21 cellular contexts compared by ENCODE assay signal in the genomic region with DNA sequence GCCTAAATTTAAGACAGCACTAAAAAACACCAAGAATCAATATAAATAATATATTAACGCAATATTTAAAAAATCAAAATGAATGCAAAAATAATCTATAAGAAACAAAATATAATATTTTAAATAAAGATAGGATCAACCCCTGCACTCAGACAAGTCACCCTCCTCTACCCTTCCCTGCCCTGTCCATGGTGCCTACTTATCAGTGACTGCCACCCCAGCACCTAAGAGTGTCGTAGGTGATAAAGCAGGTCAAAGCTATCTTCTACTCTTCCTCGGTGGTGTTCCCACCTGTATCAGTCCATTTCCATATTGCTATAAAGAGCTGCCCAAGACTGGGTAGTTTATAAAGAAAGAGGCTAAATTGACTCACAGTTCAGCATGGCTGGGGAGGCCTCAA.
DNase-seq lines count a peak whose midpoint lies in the region; ATAC-seq, FAIRE-seq and TF ChIP-seq lines count a peak whose summit lies in the region.
"Had no signal": no experiment of that assay in that cellular context is flagged by ENCODE, and none has a peak within 500 bp of the region (broad histone marks: within the 10 kb centered on the region; RNA-seq: fewer than 3 reads in every experiment).

No MANE protein-coding gene starts in this region.

- no peak for FAIRE-seq in GM12878 (lab: Jason Lieb, UNC)
- FAIRE-seq: A204.1, G401.6, GM19239, H54 had no signal

- no peak overlapping the region for H3K4me2 ChIP-seq in SK-N-SH
- no peak overlapping the region for H3K4me2 ChIP-seq in GM12878 (ENCODE audit: control insufficient read depth, insufficient read depth)
- H3K4me2 ChIP-seq: BLaER1 had no signal

- TF ChIP-seq CTCF in SK-N-SH (IDR thresholded peaks at IDR 0.05) (no peak), GM12878 (IDR thresholded peaks at IDR 0.05 in 2 of 3, conservative IDR thresholded peaks at IDR 0.05 in 1 of 3; ENCODE audit: control insufficient read depth in 2 of 3, extremely low read depth in 1 of 3, insufficient read depth in 1 of 3, low read depth in 3 of 3, low read length in 3 of 3) (no peak)

- TF ChIP-seq POLR2A in GM12878 (IDR thresholded peaks at IDR 0.05; ENCODE audit: low read depth, low read length) (no peak), erythroblast (IDR thresholded peaks at IDR 0.05; ENCODE audit: low read length) (no peak)

- no TSS peak for BruUV-seq in GM12878 (replicated peaks; lab: Mats Ljungman, UMichigan)

- H3K79me2 ChIP-seq in SK-N-SH (ENCODE audit: insufficient read depth) (no peaks in the 10 kb centered on the region), GM12878 (ENCODE audit: control insufficient read depth, insufficient read depth, low read length) (no peaks in the 10 kb centered on the region)

- TF ChIP-seq RAD21 in SK-N-SH (IDR thresholded peaks at IDR 0.05; ENCODE audit: low read length) (no peak), GM12878 (IDR thresholded peaks at IDR 0.05; ENCODE audit: insufficient read depth, low read depth, low read length) (no peak)

- H3K4me1 ChIP-seq in SK-N-SH (ENCODE audit: control insufficient read depth in 1 of 2, insufficient read depth in 2 of 2, low read depth in 1 of 2, low read length in 1 of 2) (no peaks in the 10 kb centered on the region), GM12878 (ENCODE audit: control insufficient read depth, insufficient read depth, low read length) (no peaks in the 10 kb centered on the region)
- H3K4me1 ChIP-seq: BLaER1, Caco-2 had no signal

- H4K20me1 ChIP-seq in SK-N-SH (ENCODE audit: insufficient read depth): no peaks in the 10 kb centered on the region
- no peaks in the 10 kb centered on the region for H4K20me1 ChIP-seq in GM12878 (ENCODE audit: control insufficient read depth, insufficient read depth)
- H4K20me1 ChIP-seq: BLaER1 had no signal

- in situ Hi-C loops in GM12878 (cut with MboI): no loop called here

- H3K27ac ChIP-seq in SK-N-SH (ENCODE audit: low read depth in 2 of 2, low read length in 1 of 2) (no peak overlapping the region), GM12878 (ENCODE audit: control insufficient read depth, insufficient read depth) (no peak overlapping the region)
- H3K27ac ChIP-seq: 22Rv1, BLaER1, C4-2B, GM23248 had no signal

- H3K4me3 ChIP-seq in SK-N-SH (ENCODE audit: low read depth in 2 of 2, low read length in 1 of 2): no peak overlapping the region
- no peak overlapping the region for H3K4me3 ChIP-seq in GM12878
- H3K4me3 ChIP-seq: BLaER1, GM23248, HAP-1 had no signal

- ATAC-seq in SK-N-SH treated with all-trans-retinoic acid at 6 μM for 48 hours (no peak), GM12878 (no peak)
- ATAC-seq: CD8-positive, alpha-beta T cell had no signal

- no peaks in the 10 kb centered on the region for H3K27me3 ChIP-seq in SK-N-SH (ENCODE audit: insufficient read depth)
- H3K27me3 ChIP-seq in GM12878 (replicated peaks in 1 of 2; ENCODE audit: control insufficient read depth in 2 of 2, insufficient read depth in 2 of 2, low read length in 1 of 2): no peaks in the 10 kb centered on the region
- H3K27me3 ChIP-seq: BLaER1 had no signal

- H3K36me3 ChIP-seq in SK-N-SH (replicated peaks in 1 of 2; ENCODE audit: control insufficient read depth in 1 of 2, insufficient read depth in 2 of 2, low read length in 1 of 2) (no peaks in the 10 kb centered on the region), GM12878 (ENCODE audit: control insufficient read depth in 2 of 2, insufficient read depth in 2 of 2, low read length in 1 of 2) (no peaks in the 10 kb centered on the region)
- H3K36me3 ChIP-seq: BLaER1, HAP-1 had no signal

- DNase-seq in SK-N-SH: no peak
- no peak for DNase-seq in GM12878 (ENCODE audit: low read depth, low spot score)
- DNase-seq in islet precursor cell: peak; percentile 9
- DNase-seq in NCI-H82 treated with DMSO at 0.1 percent for 48 hours (lab: John Stamatoyannopoulos, UW; ENCODE audit: unreplicated experiment): no peak
- DNase-seq in erythroblast (lab: John Stamatoyannopoulos, UW): no peak
- DNase-seq: Caco-2; CD4-positive, CD25-positive, alpha-beta regulatory T cell; CD8-positive, alpha-beta T cell; DMS153; DND-41; GM23248; HFFc6 had no signal

- CTCF ChIA-PET in SK-N-SH (lab: Yijun Ruan, JAX) (no interaction called here), GM12878 (lab: Yijun Ruan, JAX) (no interaction called here)

- RAD21 ChIA-PET in GM12878 (lab: Charles Lee; ENCODE audit: unreplicated experiment): no interaction called here

- no peaks in the 10 kb centered on the region for H3K9me2 ChIP-seq in SK-N-SH

- WGBS in SK-N-SH (ENCODE audit: low lambda C conversion rate): 20% methylated on average over 3 of the region's 3 CpGs
- 45% methylated on average over 3 of the region's 3 CpGs for WGBS in GM12878 (ENCODE audit: insufficient coverage, insufficient replicate concordance, low lambda C conversion rate, missing lambda C conversion rate)

- no peaks in the 10 kb centered on the region for H3F3A ChIP-seq in SK-N-SH (replicated peaks; ENCODE audit: insufficient read depth)

- SMC1A ChIA-PET in GM12878 (lab: Charles Lee; ENCODE audit: uncharacterized antibody, unreplicated experiment): no interaction called here

- H3K9me3 ChIP-seq in SK-N-SH: no peaks in the 10 kb centered on the region
- no peaks in the 10 kb centered on the region for H3K9me3 ChIP-seq in GM12878 (replicated peaks; ENCODE audit: control insufficient read depth, insufficient read depth, low read length)
- H3K9me3 ChIP-seq: BLaER1, Caco-2, HAP-1 had no signal

- TF ChIP-seq EP300 in SK-N-SH (IDR thresholded peaks at IDR 0.05; ENCODE audit: borderline replicate concordance in 1 of 2, low read depth in 1 of 2, low read length in 1 of 2) (no peak), GM12878 (IDR thresholded peaks at IDR 0.05; ENCODE audit: borderline replicate concordance in 1 of 2, control insufficient read depth in 1 of 2, low read depth in 2 of 2, low read length in 2 of 2) (no peak)

- POLR2A ChIA-PET in SK-N-SH (lab: Yijun Ruan, JAX): no interaction called here
- POLR2A ChIA-PET in GM12878 (lab: Charles Lee): no interaction called here

- no peak overlapping the region for H3K9ac ChIP-seq in SK-N-SH
- no peak overlapping the region for H3K9ac ChIP-seq in GM12878 (ENCODE audit: control insufficient read depth, insufficient read depth, low read length)
- H3K9ac ChIP-seq: BLaER1, GM23248 had no signal

- intact Hi-C loops in GM12878 (cut with micrococcal nuclease; ENCODE audit: unreplicated experiment): no loop called here

- H2AFZ ChIP-seq in SK-N-SH (ENCODE audit: low read depth): no peak overlapping the region
- H2AFZ ChIP-seq in GM12878 (ENCODE audit: control insufficient read depth, low read depth, low read length): no peak overlapping the region
- H2AFZ ChIP-seq: GM23248 had no signal

TF ChIP-seq in SK-N-SH, 30 proteins besides CTCF, POLR2A, EP300 and RAD21 (continues in another document):
- no peak for TF ChIP-seq RXRA (IDR thresholded peaks at IDR 0.05; ENCODE audit: borderline replicate concordance, low read depth)

TF ChIP-seq in SK-N-SH treated with all-trans-retinoic acid at 6 μM for 48 hours, 23 proteins besides CTCF, POLR2A, EP300 and RAD21 (continues in another document):
- TF ChIP-seq ZNF70 (CRISPR knock-in tag; IDR thresholded peaks at IDR 0.05) (no peak), ISL1 (CRISPR knock-in tag; IDR thresholded peaks at IDR 0.05) (no peak), RARB (CRISPR knock-in tag; IDR thresholded peaks at IDR 0.05) (no peak)
- TF ChIP-seq, protein P1, sequence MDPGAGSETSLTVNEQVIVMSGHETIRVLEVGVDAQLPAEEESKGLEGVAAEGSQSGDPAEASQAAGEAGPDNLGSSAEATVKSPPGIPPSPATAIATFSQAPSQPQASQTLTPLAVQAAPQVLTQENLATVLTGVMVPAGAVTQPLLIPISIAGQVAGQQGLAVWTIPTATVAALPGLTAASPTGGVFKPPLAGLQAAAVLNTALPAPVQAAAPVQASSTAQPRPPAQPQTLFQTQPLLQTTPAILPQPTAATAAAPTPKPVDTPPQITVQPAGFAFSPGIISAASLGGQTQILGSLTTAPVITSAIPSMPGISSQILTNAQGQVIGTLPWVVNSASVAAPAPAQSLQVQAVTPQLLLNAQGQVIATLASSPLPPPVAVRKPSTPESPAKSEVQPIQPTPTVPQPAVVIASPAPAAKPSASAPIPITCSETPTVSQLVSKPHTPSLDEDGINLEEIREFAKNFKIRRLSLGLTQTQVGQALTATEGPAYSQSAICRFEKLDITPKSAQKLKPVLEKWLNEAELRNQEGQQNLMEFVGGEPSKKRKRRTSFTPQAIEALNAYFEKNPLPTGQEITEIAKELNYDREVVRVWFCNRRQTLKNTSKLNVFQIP (CRISPR knock-in tag; IDR thresholded peaks at IDR 0.05; ENCODE audit: borderline replicate concordance, low read depth): no peak

TF ChIP-seq in GM12878, 131 proteins besides CTCF, POLR2A, EP300 and RAD21:
- TF ChIP-seq CEBPB (IDR thresholded peaks at IDR 0.05; ENCODE audit: borderline replicate concordance in 1 of 2, low read depth in 2 of 2, low read length in 2 of 2): no peak
- TF ChIP-seq, protein P2, sequence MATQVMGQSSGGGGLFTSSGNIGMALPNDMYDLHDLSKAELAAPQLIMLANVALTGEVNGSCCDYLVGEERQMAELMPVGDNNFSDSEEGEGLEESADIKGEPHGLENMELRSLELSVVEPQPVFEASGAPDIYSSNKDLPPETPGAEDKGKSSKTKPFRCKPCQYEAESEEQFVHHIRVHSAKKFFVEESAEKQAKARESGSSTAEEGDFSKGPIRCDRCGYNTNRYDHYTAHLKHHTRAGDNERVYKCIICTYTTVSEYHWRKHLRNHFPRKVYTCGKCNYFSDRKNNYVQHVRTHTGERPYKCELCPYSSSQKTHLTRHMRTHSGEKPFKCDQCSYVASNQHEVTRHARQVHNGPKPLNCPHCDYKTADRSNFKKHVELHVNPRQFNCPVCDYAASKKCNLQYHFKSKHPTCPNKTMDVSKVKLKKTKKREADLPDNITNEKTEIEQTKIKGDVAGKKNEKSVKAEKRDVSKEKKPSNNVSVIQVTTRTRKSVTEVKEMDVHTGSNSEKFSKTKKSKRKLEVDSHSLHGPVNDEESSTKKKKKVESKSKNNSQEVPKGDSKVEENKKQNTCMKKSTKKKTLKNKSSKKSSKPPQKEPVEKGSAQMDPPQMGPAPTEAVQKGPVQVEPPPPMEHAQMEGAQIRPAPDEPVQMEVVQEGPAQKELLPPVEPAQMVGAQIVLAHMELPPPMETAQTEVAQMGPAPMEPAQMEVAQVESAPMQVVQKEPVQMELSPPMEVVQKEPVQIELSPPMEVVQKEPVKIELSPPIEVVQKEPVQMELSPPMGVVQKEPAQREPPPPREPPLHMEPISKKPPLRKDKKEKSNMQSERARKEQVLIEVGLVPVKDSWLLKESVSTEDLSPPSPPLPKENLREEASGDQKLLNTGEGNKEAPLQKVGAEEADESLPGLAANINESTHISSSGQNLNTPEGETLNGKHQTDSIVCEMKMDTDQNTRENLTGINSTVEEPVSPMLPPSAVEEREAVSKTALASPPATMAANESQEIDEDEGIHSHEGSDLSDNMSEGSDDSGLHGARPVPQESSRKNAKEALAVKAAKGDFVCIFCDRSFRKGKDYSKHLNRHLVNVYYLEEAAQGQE (IDR thresholded peaks at IDR 0.05; ENCODE audit: low read depth, low read length): peak; percentile 30; the same call in 1 of the 2 replicates
